In the genomic region with DNA sequence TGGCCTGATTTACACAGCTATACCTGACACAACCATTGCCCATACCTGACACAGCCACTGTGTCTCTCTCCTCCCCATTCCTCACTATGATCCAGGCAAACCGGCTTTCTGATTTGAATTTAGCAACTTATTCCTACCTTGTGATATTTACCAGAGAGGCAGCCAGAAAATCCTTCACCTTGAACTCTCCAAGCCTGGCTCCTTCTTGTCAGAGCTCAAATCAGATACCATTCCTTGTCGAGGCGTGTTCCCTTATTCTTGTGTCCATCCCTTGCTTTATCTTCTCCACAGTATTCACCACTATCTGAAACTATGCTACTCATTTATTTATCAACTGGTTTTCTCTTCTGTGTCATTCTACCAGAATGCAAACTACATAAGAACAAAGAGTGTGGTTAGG, we compare ENCODE assay signal across 10 cellular contexts. TPM values are rescaled to one million over a fixed set of nuclear protein-coding genes. Genes with fewer than 3 reads are reported as not detected.
"Had no signal": no experiment of that assay in that cellular context is flagged by ENCODE, and none has a peak within 500 bp of the region (broad histone marks: within the 10 kb centered on the region; RNA-seq: fewer than 3 reads in every experiment).

No MANE protein-coding gene starts in this region.

RNA-seq across cellular contexts. Expression of a gene that starts 44.9 kb away (rescaled TPM):
- total RNA-seq: naive thymus-derived CD4-positive, alpha-beta T cell; naive thymus-derived CD8-positive, alpha-beta T cell; natural killer cell; natural killer cell treated with Interleukin-12 subunit alpha and Interleukin-12 subunit beta and Interleukin-15 and Interleukin-18, amount 100 ng/mL, for 72 hours; neural crest cell; osteocyte; pulmonary artery endothelial cell; renal cortical epithelial cell; right lobe of liver; spleen had no signal
- polyA plus RNA-seq: naive thymus-derived CD4-positive, alpha-beta T cell; naive thymus-derived CD8-positive, alpha-beta T cell had no signal
